Comparison of ENCODE assay signal across 22 cellular contexts in genomic region chr1:87450136-87450535, GRCh38.
DNase-seq lines count a peak whose midpoint lies in the region; ATAC-seq and TF ChIP-seq lines count a peak whose summit lies in the region.
"Had no signal": no experiment of that assay in that cellular context is flagged by ENCODE, and none has a peak within 500 bp of the region (broad histone marks: within the 10 kb centered on the region; RNA-seq: fewer than 3 reads in every experiment).

No MANE protein-coding gene starts in this region.

- no peaks in the 10 kb centered on the region for H3K79me2 ChIP-seq in Loucy (ENCODE audit: insufficient read depth, low read length)

- TF ChIP-seq CTCF in GM12864 (IDR thresholded peaks at IDR 0.05; ENCODE audit: low read depth, low read length, missing control alignments) (no peak), Loucy (conservative IDR thresholded peaks at IDR 0.05; ENCODE audit: low read length) (no peak), suprapubic skin (IDR thresholded peaks at IDR 0.05) (no peak)

- H3K27me3 Mint-ChIP-seq in activated T-helper 17 cell treated with anti-CD3 and anti-CD28 coated beads, Interleukin-2, amount 50 U/mL, for 72 hours: no peaks in the 10 kb centered on the region
- H3K27me3 Mint-ChIP-seq in immature natural killer cell (ENCODE audit: low read depth in 3 of 3): no peaks in the 10 kb centered on the region
- H3K27me3 Mint-ChIP-seq: natural killer cell treated with Interleukin-12 subunit alpha and Interleukin-12 subunit beta and Interleukin-15 and Interleukin-18, amount 100 ng/mL, for 72 hours had no signal

- H3K9me3 ChIP-seq in Loucy (ENCODE audit: insufficient read depth, low read depth, low read length): no peaks in the 10 kb centered on the region
- no peaks in the 10 kb centered on the region for H3K9me3 ChIP-seq in suprapubic skin
- H3K9me3 ChIP-seq: colonic mucosa, esophagus muscularis mucosa, thoracic aorta had no signal

- H3K36me3 ChIP-seq in Loucy (ENCODE audit: insufficient read depth, low read length): no peaks in the 10 kb centered on the region
- H3K36me3 ChIP-seq in suprapubic skin: no peaks in the 10 kb centered on the region
- H3K36me3 ChIP-seq: brain microvascular endothelial cell, colonic mucosa, esophagus muscularis mucosa, thoracic aorta had no signal

- H3K36me3 Mint-ChIP-seq in activated T-helper 17 cell treated with anti-CD3 and anti-CD28 coated beads, Interleukin-2, amount 50 U/mL, for 72 hours (ENCODE audit: low read depth): no peaks in the 10 kb centered on the region
- peaks cover 0 to 10% (median 4%) of the 10 kb centered on the region in 3 donors for H3K36me3 Mint-ChIP-seq in immature natural killer cell
- H3K36me3 Mint-ChIP-seq: CD8-positive, alpha-beta T cell; natural killer cell treated with Interleukin-12 subunit alpha and Interleukin-12 subunit beta and Interleukin-15 and Interleukin-18, amount 100 ng/mL, for 72 hours had no signal

- peak overlapping the region; percentile 37 for H3K27ac ChIP-seq in suprapubic skin
- H3K27ac ChIP-seq: brain microvascular endothelial cell, esophagus muscularis mucosa, HL-60 had no signal

- TF ChIP-seq EP300 in suprapubic skin (IDR thresholded peaks at IDR 0.05): no peak

- H3K4me3 Mint-ChIP-seq in activated T-helper 17 cell treated with anti-CD3 and anti-CD28 coated beads, Interleukin-2, amount 50 U/mL, for 72 hours: peak overlapping the region; percentile 60
- H3K4me3 Mint-ChIP-seq in immature natural killer cell: no peak overlapping the region
- H3K4me3 Mint-ChIP-seq: activated naive CD4-positive, alpha-beta T cell treated with anti-CD3 and anti-CD28 coated beads for 36 hours; natural killer cell treated with Interleukin-12 subunit alpha and Interleukin-12 subunit beta and Interleukin-15 and Interleukin-18, amount 100 ng/mL, for 72 hours had no signal

- H3F3A ChIP-seq in Loucy (ENCODE audit: low read depth): no peaks in the 10 kb centered on the region; the same call in 1 of the 2 replicates

- H3K4me3 ChIP-seq in GM12864 (ENCODE audit: low read depth, low read length) (peak overlapping the region; percentile 33; the same call in 1 of the 2 replicates), Loucy (ENCODE audit: low read length, poor library complexity, severe bottlenecking) (peak overlapping the region; percentile 18), suprapubic skin (no peak overlapping the region)
- H3K4me3 ChIP-seq: colonic mucosa, esophagus muscularis mucosa, thoracic aorta had no signal

- no peak for ATAC-seq in activated T-helper 17 cell treated with anti-CD3 and anti-CD28 coated beads, Interleukin-2, amount 50 U/mL, for 72 hours (replicated peaks)
- ATAC-seq: CD8-positive, alpha-beta T cell had no signal

- H3K4me2 ChIP-seq in Loucy (ENCODE audit: low read depth, low read length, poor library complexity, severe bottlenecking): peak overlapping the region; percentile 32

- peaks cover 20% of the 10 kb centered on the region for H3K4me1 Mint-ChIP-seq in activated T-helper 17 cell treated with anti-CD3 and anti-CD28 coated beads, Interleukin-2, amount 50 U/mL, for 72 hours
- peaks cover 7 to 20% of the 10 kb centered on the region in 2 donors for H3K4me1 Mint-ChIP-seq in immature natural killer cell

- whole genome bisulfite sequencing in suprapubic skin: 66% methylated on average over 5 of the region's 5 CpGs

- peaks cover 5% of the 10 kb centered on the region for H3K9me3 Mint-ChIP-seq in activated T-helper 17 cell treated with anti-CD3 and anti-CD28 coated beads, Interleukin-2, amount 50 U/mL, for 72 hours
- peaks cover 0 to 2% (median 0%) of the 10 kb centered on the region in 6 donors for H3K9me3 Mint-ChIP-seq in immature natural killer cell

- peak overlapping the region; percentile 40 for H3K9ac ChIP-seq in Loucy (ENCODE audit: low read depth, low read length, poor library complexity, severe bottlenecking)

- H3K9me2 ChIP-seq in Loucy (replicated peaks; ENCODE audit: low read depth, low read length): no peaks in the 10 kb centered on the region

- DNase-seq in GM12864 (ENCODE audit: low read depth) (no peak), suprapubic skin (ENCODE audit: low spot score in 2 of 2) (no peak), immature natural killer cell (no peak), OCI-M2 (lab: John Stamatoyannopoulos, UW; ENCODE audit: unreplicated experiment) (no peak)
- no peak for DNase-seq in stimulated activated CD4-positive, alpha-beta T cell treated with anti-CD3 and anti-CD28 coated beads, Interleukin-2, amount 100 ng/mL, for 48 hours
- DNase-seq: activated naive CD4-positive, alpha-beta T cell treated with anti-CD3 and anti-CD28 coated beads for 36 hours; brain microvascular endothelial cell; DMS153; HCEC 1CT; hypothalamus; NCI-H1105 treated with DMSO at 0.1 percent for 48 hours; NCI-H2029; retina; SHP77 treated with DMSO at 0.1 percent for 48 hours had no signal

- H2AFZ ChIP-seq in Loucy (ENCODE audit: low read length): no peak overlapping the region

- H3K27ac Mint-ChIP-seq in activated T-helper 17 cell treated with anti-CD3 and anti-CD28 coated beads, Interleukin-2, amount 50 U/mL, for 72 hours: peak overlapping the region; percentile 71
- peak overlapping the region in 3 of 6 donors; percentile 15 to 61 (median 44) for H3K27ac Mint-ChIP-seq in immature natural killer cell
- H3K27ac Mint-ChIP-seq: activated naive CD4-positive, alpha-beta T cell treated with anti-CD3 and anti-CD28 coated beads for 36 hours had no signal

- no peak for TF ChIP-seq POLR2A in suprapubic skin (IDR thresholded peaks at IDR 0.05)

- H3K4me1 ChIP-seq in Loucy (ENCODE audit: insufficient read depth, low read length, poor library complexity, severe bottlenecking) (peaks cover 26% of the 10 kb centered on the region), suprapubic skin (peaks cover 25% of the 10 kb centered on the region)
- H3K4me1 ChIP-seq: colonic mucosa had no signal

- no peaks in the 10 kb centered on the region for H4K20me1 ChIP-seq in Loucy (ENCODE audit: insufficient read depth, low read length, poor library complexity, severe bottlenecking)

- H3K27me3 ChIP-seq in Loucy (ENCODE audit: insufficient read depth, low read length, poor library complexity, severe bottlenecking) (no peaks in the 10 kb centered on the region), suprapubic skin (no peaks in the 10 kb centered on the region)
- H3K27me3 ChIP-seq: brain microvascular endothelial cell, colonic mucosa, esophagus muscularis mucosa had no signal
